ENCODE assay signal across 8 cellular contexts in genomic region chr10:98610301-98610700, GRCh38.
"Had no signal": no experiment of that assay in that cellular context is flagged by ENCODE, and none has a peak within 500 bp of the region (broad histone marks: within the 10 kb centered on the region; RNA-seq: fewer than 3 reads in every experiment).

No MANE protein-coding gene starts in this region.

- H3K9me3 ChIP-seq: gastroesophageal sphincter, left ventricle myocardium inferior, neutrophil had no signal

- H3K27me3 ChIP-seq: gastroesophageal sphincter had no signal

- DNase-seq: activated CD4-positive, alpha-beta T cell treated with anti-CD3 and anti-CD28 coated beads, Interleukin-2, amount 50 U/mL, for 1 hour; stimulated activated CD4-positive, alpha-beta T cell treated with anti-CD3 and anti-CD28 coated beads, Interleukin-1b, Interleukin-23, amount 100 ng/mL, for 48 hours; stimulated activated naive B cell treated with anti-CD40 and anti-IgM and Interleukin-4, amounts not matched to agents 10 μg/mL and 1 μg/mL and 100 μg/mL, for 72 hours; T-helper 2 cell had no signal

- H3K36me3 ChIP-seq: left ventricle myocardium inferior, neutrophil had no signal

- H3K27ac ChIP-seq: gastroesophageal sphincter, left ventricle myocardium inferior, neutrophil had no signal

- H3K4me3 ChIP-seq: gastroesophageal sphincter, left ventricle myocardium inferior had no signal

- ATAC-seq: gastroesophageal sphincter; right cardiac atrium; stimulated activated naive B cell treated with anti-CD40 and anti-IgM and Interleukin-4, amounts not matched to agents 10 μg/mL and 1 μg/mL and 100 μg/mL, for 72 hours had no signal
